15 cellular contexts compared by ENCODE assay signal in genomic region chr7:90951229-90951628, GRCh38.
DNase-seq lines count a peak whose midpoint lies in the region; ATAC-seq, FAIRE-seq and TF ChIP-seq lines count a peak whose summit lies in the region.
"Had no signal": no experiment of that assay in that cellular context is flagged by ENCODE, and none has a peak within 500 bp of the region (broad histone marks: within the 10 kb centered on the region; RNA-seq: fewer than 3 reads in every experiment).

No MANE protein-coding gene starts in this region.

- no peak overlapping the region for H3K27ac Mint-ChIP-seq in endodermal cell
- H3K27ac Mint-ChIP-seq in activated CD8-positive, alpha-beta T cell treated with anti-CD3 and anti-CD28 coated beads, Interleukin-2, amount 10 ng/mL, durations not matched to agents 7 days and 5 days: no peak overlapping the region

- in situ Hi-C loops in IMR-90 (cut with MboI; ENCODE audit: low sequenced_read_pairs): no loop called here

- H4K8ac ChIP-seq in IMR-90 (ENCODE audit: low read depth in 2 of 2, low read length in 2 of 2): no peak overlapping the region

- no peak for TF ChIP-seq CTCF in D721Med (IDR thresholded peaks at IDR 0.05; ENCODE audit: insufficient read depth, missing control alignments)
- no peak for TF ChIP-seq CTCF in IMR-90 (conservative IDR thresholded peaks at IDR 0.05; ENCODE audit: low read depth, low read length)
- no peak for TF ChIP-seq CTCF in endodermal cell (conservative IDR thresholded peaks at IDR 0.05)

- TF ChIP-seq RAD21 in IMR-90 (IDR thresholded peaks at IDR 0.05; ENCODE audit: low read length): no peak

- POLR2A ChIA-PET in IMR-90 (lab: Charles Lee; ENCODE audit: unreplicated experiment): no interaction called here
- POLR2A ChIA-PET in activated CD8-positive, alpha-beta T cell treated with anti-CD3 and anti-CD28 coated beads, Interleukin-2, amount 10 ng/mL, durations not matched to agents 7 days and 5 days (lab: Charles Lee): no interaction called here

- H2BK5ac ChIP-seq in IMR-90 (ENCODE audit: low read depth, low read length, poor library complexity, severe bottlenecking): no peak overlapping the region

- no peak overlapping the region for H2AK5ac ChIP-seq in IMR-90 (ENCODE audit: low read depth, low read length)

- no peak overlapping the region for H4K91ac ChIP-seq in IMR-90 (ENCODE audit: insufficient read depth, low read depth, low read length)

- WGBS in IMR-90 (ENCODE audit: extremely low coverage in 2 of 2, insufficient read length in 1 of 2), 2 experiments: no CpG with 5 or more reads among the region's 1 CpG
- 96% methylated on average over 1 of the region's 1 CpG; no CpG with 5 or more reads in 1 of the 2 experiments for WGBS in endodermal cell (ENCODE audit: insufficient coverage in 1 of 2, insufficient read length in 1 of 2), 2 experiments

- H2AFZ ChIP-seq in IMR-90 (replicated peaks; ENCODE audit: low read length, poor library complexity): no peak overlapping the region
- H2AFZ ChIP-seq: GM23248 had no signal

- DNase-seq in D721Med (ENCODE audit: insufficient read length, low spot score): no peak
- no peak for DNase-seq in IMR-90
- no peak for DNase-seq in endodermal cell
- no peak for DNase-seq in activated CD8-positive, alpha-beta T cell treated with anti-CD3 and anti-CD28 coated beads, Interleukin-2, amount 10 ng/mL, durations not matched to agents 7 days and 5 days
- DNase-seq: AML-193; Caco-2; CD8-positive, alpha-beta memory T cell; DMS53; GM23248; KBM-7 had no signal

- no peaks in the 10 kb centered on the region for H3K27me3 Mint-ChIP-seq in endodermal cell (ENCODE audit: insufficient read depth)
- no peaks in the 10 kb centered on the region for H3K27me3 Mint-ChIP-seq in activated CD8-positive, alpha-beta T cell treated with anti-CD3 and anti-CD28 coated beads, Interleukin-2, amount 10 ng/mL, durations not matched to agents 7 days and 5 days (ENCODE audit: low read depth)
- H3K27me3 Mint-ChIP-seq: CD8-positive, alpha-beta memory T cell had no signal

- H3K9ac ChIP-seq in IMR-90 (ENCODE audit: low read depth, low read length): no peak overlapping the region
- no peak overlapping the region for H3K9ac ChIP-seq in endodermal cell (ENCODE audit: extremely low read depth, low read length, poor library complexity, severe bottlenecking)
- H3K9ac ChIP-seq: BLaER1, GM23248 had no signal

- H4K20me1 ChIP-seq in IMR-90 (ENCODE audit: insufficient read depth, low read length): no peaks in the 10 kb centered on the region
- H4K20me1 ChIP-seq: BLaER1 had no signal

- H3K14ac ChIP-seq in IMR-90 (replicated peaks; ENCODE audit: low read depth, low read length): no peak overlapping the region

- H3K23ac ChIP-seq in IMR-90 (ENCODE audit: low read depth, low read length): no peak overlapping the region

- no peak overlapping the region for H3K56ac ChIP-seq in IMR-90 (ENCODE audit: extremely low read depth, insufficient read depth, low read length)

- dilution Hi-C loops in IMR-90 (cut with HindIII; ENCODE audit: low sequenced_read_pairs, unreplicated experiment): no loop called here

- ATAC-seq in IMR-90 (ENCODE audit: low read depth) (no peak), HG02571 (IDR thresholded peaks at IDR 0.05; ENCODE audit: unreplicated experiment) (no peak), HG03432 (IDR thresholded peaks at IDR 0.05; ENCODE audit: unreplicated experiment) (no peak)
- no peak for ATAC-seq in activated CD8-positive, alpha-beta T cell treated with anti-CD3 and anti-CD28 coated beads, Interleukin-2, amount 10 ng/mL, durations not matched to agents 7 days and 5 days

- no peak overlapping the region for H3K18ac ChIP-seq in IMR-90 (ENCODE audit: low read depth, low read length)

- H3K27ac ChIP-seq in IMR-90 (ENCODE audit: insufficient read depth, low read length): no peak overlapping the region
- H3K27ac ChIP-seq in endodermal cell (ENCODE audit: low read depth, low read length): peak overlapping the region; percentile 87
- H3K27ac ChIP-seq: BLaER1, GM23248 had no signal

- peaks cover 3% of the 10 kb centered on the region; the same call in 1 of the 2 replicates for H3K9me1 ChIP-seq in IMR-90 (ENCODE audit: insufficient read depth, low read length)

- intact Hi-C loops in IMR-90 (cut with micrococcal nuclease): loop anchor here (10.0 kb wide), 1 partner anchor 356 kb away; the partner anchor contains the start of gene CDK14

- no peaks in the 10 kb centered on the region for H3K9me3 Mint-ChIP-seq in endodermal cell
- no peaks in the 10 kb centered on the region for H3K9me3 Mint-ChIP-seq in activated CD8-positive, alpha-beta T cell treated with anti-CD3 and anti-CD28 coated beads, Interleukin-2, amount 10 ng/mL, durations not matched to agents 7 days and 5 days (ENCODE audit: insufficient read depth)

- peak; percentile 64 for FAIRE-seq in D721Med (lab: Jason Lieb, UNC)
- FAIRE-seq: GM18507, H54 had no signal

- H3K36me3 ChIP-seq in IMR-90 (ENCODE audit: control insufficient read depth, insufficient read depth, low read length) (no peaks in the 10 kb centered on the region; the same call in 1 of the 2 replicates), endodermal cell (ENCODE audit: control insufficient read depth, insufficient read depth, low read length) (no peaks in the 10 kb centered on the region)

- no peak overlapping the region for H2AK9ac ChIP-seq in IMR-90 (replicated peaks; ENCODE audit: low read depth, low read length, poor library complexity)

- H3K79me1 ChIP-seq in IMR-90 (ENCODE audit: low read depth in 1 of 2, low read length in 2 of 2): no peaks in the 10 kb centered on the region

- peaks cover 13% of the 10 kb centered on the region for H3K4me1 Mint-ChIP-seq in endodermal cell
- no peaks in the 10 kb centered on the region for H3K4me1 Mint-ChIP-seq in activated CD8-positive, alpha-beta T cell treated with anti-CD3 and anti-CD28 coated beads, Interleukin-2, amount 10 ng/mL, durations not matched to agents 7 days and 5 days (ENCODE audit: low read depth)
- H3K4me1 Mint-ChIP-seq: CD8-positive, alpha-beta memory T cell had no signal

- no peak overlapping the region for H2BK120ac ChIP-seq in IMR-90 (ENCODE audit: low read depth, low read length)

- no peak overlapping the region for H2BK20ac ChIP-seq in IMR-90 (ENCODE audit: low read depth, low read length)

- H3K36me3 Mint-ChIP-seq in endodermal cell (ENCODE audit: low read depth): no peaks in the 10 kb centered on the region
- H3K36me3 Mint-ChIP-seq in activated CD8-positive, alpha-beta T cell treated with anti-CD3 and anti-CD28 coated beads, Interleukin-2, amount 10 ng/mL, durations not matched to agents 7 days and 5 days (ENCODE audit: low read depth): no peaks in the 10 kb centered on the region
- H3K36me3 Mint-ChIP-seq: CD8-positive, alpha-beta memory T cell had no signal

- no peak overlapping the region for H3K4me2 ChIP-seq in IMR-90 (ENCODE audit: low read depth, low read length)
- H3K4me2 ChIP-seq: BLaER1 had no signal

- no peak overlapping the region for H3K4me3 Mint-ChIP-seq in endodermal cell
- no peak overlapping the region for H3K4me3 Mint-ChIP-seq in activated CD8-positive, alpha-beta T cell treated with anti-CD3 and anti-CD28 coated beads, Interleukin-2, amount 10 ng/mL, durations not matched to agents 7 days and 5 days
- H3K4me3 Mint-ChIP-seq: CD8-positive, alpha-beta memory T cell had no signal

- no peaks in the 10 kb centered on the region for H3K9me3 ChIP-seq in IMR-90 (ENCODE audit: control insufficient read depth, insufficient read depth, low read length)
- no peaks in the 10 kb centered on the region for H3K9me3 ChIP-seq in endodermal cell (ENCODE audit: control insufficient read depth, low read length)
- H3K9me3 ChIP-seq: BLaER1, Caco-2 had no signal

- H3K4me3 ChIP-seq in IMR-90 (ENCODE audit: insufficient read depth, low read depth, low read length): no peak overlapping the region
- H3K4me3 ChIP-seq in endodermal cell (ENCODE audit: low read length): no peak overlapping the region
- H3K4me3 ChIP-seq: BLaER1, GM23248 had no signal

- no peak overlapping the region for H2BK15ac ChIP-seq in IMR-90 (ENCODE audit: low read depth, low read length)

- H3K4ac ChIP-seq in IMR-90 (ENCODE audit: low read depth, low read length): no peak overlapping the region

- no peaks in the 10 kb centered on the region for H3K27me3 ChIP-seq in IMR-90 (ENCODE audit: control insufficient read depth, insufficient read depth, low read length)
- no peaks in the 10 kb centered on the region for H3K27me3 ChIP-seq in endodermal cell (ENCODE audit: control insufficient read depth, insufficient read depth, low read length, poor library complexity, severe bottlenecking)
- H3K27me3 ChIP-seq: BLaER1 had no signal

- no TSS peak for BruUV-seq in IMR-90 (replicated peaks; lab: Mats Ljungman, UMichigan)

- CTCF ChIA-PET in IMR-90 (lab: Yijun Ruan, JAX): no interaction called here
- CTCF ChIA-PET in activated CD8-positive, alpha-beta T cell treated with anti-CD3 and anti-CD28 coated beads, Interleukin-2, amount 10 ng/mL, durations not matched to agents 7 days and 5 days (lab: Charles Lee): no interaction called here

- TF ChIP-seq POLR2A in IMR-90 (IDR thresholded peaks at IDR 0.05; ENCODE audit: low read depth, low read length): no peak

- H3K4me1 ChIP-seq in IMR-90 (ENCODE audit: control insufficient read depth, insufficient read depth, low read length) (no peaks in the 10 kb centered on the region), endodermal cell (ENCODE audit: control insufficient read depth, insufficient read depth, low read length) (no peaks in the 10 kb centered on the region)
- H3K4me1 ChIP-seq: BLaER1, Caco-2 had no signal

- H4K5ac ChIP-seq in IMR-90 (ENCODE audit: low read depth, low read length): no peak overlapping the region

TF ChIP-seq in IMR-90, 13 proteins besides CTCF, POLR2A, EP300 and RAD21:
- TF ChIP-seq USF2 (IDR thresholded peaks at IDR 0.05; ENCODE audit: low read depth, low read length) (no peak), CHD1 (IDR thresholded peaks at IDR 0.05; ENCODE audit: low read depth, low read length) (no peak), RFX5 (IDR thresholded peaks at IDR 0.05; ENCODE audit: low read depth, low read length) (no peak), RCOR1 (IDR thresholded peaks at IDR 0.05; ENCODE audit: insufficient replicate concordance, low read length) (no peak), MAFK (IDR thresholded peaks at IDR 0.05; ENCODE audit: low read depth, low read length) (peak; percentile 77), MAZ (IDR thresholded peaks at IDR 0.05; ENCODE audit: borderline replicate concordance, low read depth, low read length) (no peak), BHLHE40 (IDR thresholded peaks at IDR 0.05; ENCODE audit: low read depth, low read length) (no peak)
TF ChIP-seq in IMR-90: peak in this region for 1.
